ENCODE assay signal across 8 cellular contexts in genomic region chr4:8410641-8411271, GRCh38. TPM values are rescaled to one million over a fixed set of nuclear protein-coding genes. Genes with fewer than 3 reads are reported as not detected.
DNase-seq lines count a peak whose midpoint lies in the region; ATAC-seq and TF ChIP-seq lines count a peak whose summit lies in the region.

No MANE protein-coding gene starts in this region.

- H4K20me1 ChIP-seq in PC-3 (ENCODE audit: low read length), result no peaks in the 10 kb centered on the region

- H3K4me2 ChIP-seq in PC-3 (ENCODE audit: low read length) (no peak overlapping the region), neuronal stem cell (ENCODE audit: insufficient read depth, low read length, poor library complexity, severe bottlenecking) (no peak overlapping the region)

- H2BK15ac ChIP-seq in neuronal stem cell (ENCODE audit: low read length), result no peak overlapping the region

- no peaks in the 10 kb centered on the region for H3K79me2 ChIP-seq in PC-3 (ENCODE audit: low read length)

- H3K27me3 ChIP-seq in PC-3 (ENCODE audit: low read length), result no peaks in the 10 kb centered on the region
- H3K27me3 ChIP-seq in neuronal stem cell (ENCODE audit: control insufficient read depth in 3 of 3, insufficient read depth in 3 of 3, low read depth in 1 of 3, low read length in 3 of 3), result no peaks in the 10 kb centered on the region

- H3K4me3 ChIP-seq in PC-3 (ENCODE audit: low read length), result no peak overlapping the region
- H3K4me3 ChIP-seq in neuronal stem cell (ENCODE audit: low read length in 2 of 2), result no peak overlapping the region

- TF ChIP-seq CTCF in PC-3 (conservative IDR thresholded peaks at IDR 0.05; ENCODE audit: low read depth, low read length), result peak; percentile 68
- TF ChIP-seq CTCF in GM20000 (IDR thresholded peaks at IDR 0.05; ENCODE audit: extremely low read depth, missing control alignments), result no peak

- no peaks in the 10 kb centered on the region for H3F3A ChIP-seq in PC-3 (ENCODE audit: low read length, unreplicated experiment)

- peak overlapping the region; percentile 13 for H3K23ac ChIP-seq in neuronal stem cell (ENCODE audit: low read depth, low read length, poor library complexity)

- H4K91ac ChIP-seq in neuronal stem cell (ENCODE audit: low read depth, low read length, poor library complexity), result no peak overlapping the region

- H3K9ac ChIP-seq in PC-3 (ENCODE audit: low read length) (no peak overlapping the region), neuronal stem cell (ENCODE audit: low read depth, low read length, poor library complexity) (peak overlapping the region; percentile 72)

- intact Hi-C loops in PC-3 (cut with micrococcal nuclease), result no loop called here

- no CpG with 5 or more reads among the region's 26 CpGs for WGBS in neuronal stem cell (ENCODE audit: extremely low coverage in 2 of 2, insufficient read length in 2 of 2, insufficient replicate concordance in 1 of 2), 2 donors

- DNase-seq in 8988T (peak; percentile 68), GM03348 (ENCODE audit: low spot score) (peak; percentile 60), PC-3 (peak; percentile 88), neuronal stem cell (ENCODE audit: low spot score) (peak; percentile 71), GM20000 (ENCODE audit: low spot score) (no peak)

- POLR2A ChIA-PET in PC-3 (lab: Charles Lee; ENCODE audit: unreplicated experiment), result no interaction called here

- no peak overlapping the region for H3K4ac ChIP-seq in neuronal stem cell (ENCODE audit: low read length)

- no peak overlapping the region for H3K27ac ChIP-seq in PC-3 (ENCODE audit: low read length)
- H3K27ac ChIP-seq in neuronal stem cell (replicated peaks; ENCODE audit: low read length), result peak overlapping the region; percentile 44

- peaks cover 4% of the 10 kb centered on the region; the same call in 1 of the 2 replicates for H3K4me1 ChIP-seq in PC-3 (ENCODE audit: insufficient read depth, low read length)
- H3K4me1 ChIP-seq in neuronal stem cell (ENCODE audit: control insufficient read depth in 2 of 2, insufficient read depth in 1 of 2, low read depth in 1 of 2, low read length in 2 of 2), result peaks cover 0 to 2% of the 10 kb centered on the region in 2 donors

- H2BK120ac ChIP-seq in neuronal stem cell (ENCODE audit: low read depth, low read length), result no peak overlapping the region

- H3K9me3 ChIP-seq in PC-3 (ENCODE audit: low read length) (no peaks in the 10 kb centered on the region), neuronal stem cell (replicated peaks in 1 of 2; ENCODE audit: control insufficient read depth in 2 of 2, insufficient read depth in 1 of 2, low read depth in 1 of 2, low read length in 2 of 2) (peaks cover 2 to 5% of the 10 kb centered on the region in 2 donors)

- no peak overlapping the region for H2BK5ac ChIP-seq in neuronal stem cell (ENCODE audit: low read length)

- peaks cover 7% of the 10 kb centered on the region for H3K79me1 ChIP-seq in neuronal stem cell (ENCODE audit: low read depth, low read length)

- no peak overlapping the region for H2BK12ac ChIP-seq in neuronal stem cell (ENCODE audit: low read length)

- BruUV-seq in PC-3 (replicated peaks; lab: Mats Ljungman, UMichigan), result no TSS peak

- H2AK5ac ChIP-seq in neuronal stem cell (ENCODE audit: low read depth, low read length), result peak overlapping the region; percentile 91

- H3K14ac ChIP-seq in neuronal stem cell (ENCODE audit: low read length), result peak overlapping the region; percentile 23

- no peaks in the 10 kb centered on the region for H3K9me2 ChIP-seq in PC-3 (replicated peaks; ENCODE audit: low read length)

- peak; percentile 98 for ATAC-seq in PC-3
- peak; percentile 60 for ATAC-seq in esophagus mucosa
- ATAC-seq in GM21390 (IDR thresholded peaks at IDR 0.05; ENCODE audit: unreplicated experiment), result no peak
- no peak for ATAC-seq in GM21576 (IDR thresholded peaks at IDR 0.05; ENCODE audit: unreplicated experiment)

- H3K36me3 ChIP-seq in PC-3 (ENCODE audit: low read depth, low read length), result no peaks in the 10 kb centered on the region
- peaks cover 15 to 31% of the 10 kb centered on the region in 2 donors for H3K36me3 ChIP-seq in neuronal stem cell (replicated peaks in 1 of 2; ENCODE audit: control insufficient read depth in 2 of 2, insufficient read depth in 2 of 2, low read length in 2 of 2)

- H4K8ac ChIP-seq in neuronal stem cell (ENCODE audit: low read depth, low read length), result no peak overlapping the region

- CTCF ChIA-PET in PC-3 (lab: Charles Lee), result interaction anchor here (0.6 to 1.1 kb wide), 4 partner anchors 9 to 168 kb away, joined by 4 to 7 read pairs (median 6); no protein-coding TSS in a partner anchor

- peak overlapping the region; percentile 77 for H3K18ac ChIP-seq in neuronal stem cell (ENCODE audit: low read length)

- H2AFZ ChIP-seq in PC-3 (ENCODE audit: low read length) (no peak overlapping the region), neuronal stem cell (ENCODE audit: low read length) (no peak overlapping the region)

RNA-seq across cellular contexts. Expression of gene ACOX3, which starts 29.8 kb away (rescaled TPM):
- total RNA-seq in PC-3 (2014; rRNA removed) (12.2 and 13.0 TPM in 2 replicates), esophagus mucosa (48.0 TPM)
- 7.3 TPM for polyA plus RNA-seq in neuronal stem cell (2013, experiment 1 of 2)
- polyA plus RNA-seq in neuronal stem cell (2013, experiment 2 of 2), result 8.3 TPM

RNA-seq across cellular contexts. Expression of gene TRMT44, which starts 29.8 kb away (rescaled TPM):
- total RNA-seq in PC-3 (2014; rRNA removed), result 13.3 and 15.3 TPM in 2 replicates
- total RNA-seq in esophagus mucosa, result 15.7 TPM
- polyA plus RNA-seq in neuronal stem cell (2013, experiment 1 of 2), result 5.4 TPM
- polyA plus RNA-seq in neuronal stem cell (2013, experiment 2 of 2), result 4.4 TPM

Comparison
In these comparisons a context has a peak if more than half of its experiments do, and no peak if none do; other contexts are left out.
1. ATAC-seq: peak in PC-3 (single experiment) and esophagus mucosa (single experiment); none in GM21390 (single experiment) and GM21576 (single experiment).